In genomic region chr10:7165500-7166177, GRCh38 we compare ENCODE assay signal across 20 cellular contexts.
DNase-seq lines count a peak whose midpoint lies in the region; ATAC-seq and TF ChIP-seq lines count a peak whose summit lies in the region.
"Had no signal": no experiment of that assay in that cellular context is flagged by ENCODE, and none has a peak within 500 bp of the region (broad histone marks: within the 10 kb centered on the region; RNA-seq: fewer than 3 reads in every experiment).

No MANE protein-coding gene starts in this region.

- ATAC-seq in natural killer cell treated with Interleukin-12 subunit alpha and Interleukin-12 subunit beta and Interleukin-15 and Interleukin-18, amount 100 ng/mL, for 72 hours: no peak
- no peak for ATAC-seq in natural killer cell
- ATAC-seq in GM18870 (IDR thresholded peaks at IDR 0.05; ENCODE audit: unreplicated experiment): no peak
- ATAC-seq in GM21367 (IDR thresholded peaks at IDR 0.05; ENCODE audit: unreplicated experiment): no peak
- ATAC-seq: HCT116 had no signal

- no peak for TF ChIP-seq POLR2A in prostate gland (IDR thresholded peaks at IDR 0.05)

- H3K4me1 Mint-ChIP-seq in natural killer cell treated with Interleukin-12 subunit alpha and Interleukin-12 subunit beta and Interleukin-15 and Interleukin-18, amount 100 ng/mL, for 72 hours (ENCODE audit: low read depth in 2 of 2): peaks cover 0 to 14% of the 10 kb centered on the region in 2 donors
- H3K4me1 Mint-ChIP-seq in natural killer cell (peaks cover 0 to 8% of the 10 kb centered on the region in 2 donors), immature natural killer cell (peaks cover 0 to 6% of the 10 kb centered on the region in 2 donors), progenitor cell of endocrine pancreas (ENCODE audit: low read depth) (peaks cover 6% of the 10 kb centered on the region)
- H3K4me1 Mint-ChIP-seq: CD8-positive, alpha-beta memory T cell had no signal

- peaks cover 0 to 6% of the 10 kb centered on the region in 2 donors for H3K36me3 ChIP-seq in prostate gland

- 73% methylated on average over 4 of the region's 4 CpGs for WGBS in prostate gland

- peaks cover 22% of the 10 kb centered on the region for H3K36me3 Mint-ChIP-seq in natural killer cell treated with Interleukin-12 subunit alpha and Interleukin-12 subunit beta and Interleukin-15 and Interleukin-18, amount 100 ng/mL, for 72 hours
- peaks cover 22% of the 10 kb centered on the region for H3K36me3 Mint-ChIP-seq in natural killer cell
- peaks cover 28 to 71% (median 30%) of the 10 kb centered on the region in 3 donors for H3K36me3 Mint-ChIP-seq in immature natural killer cell
- peaks cover 4% of the 10 kb centered on the region for H3K36me3 Mint-ChIP-seq in progenitor cell of endocrine pancreas (ENCODE audit: insufficient read depth)

- H3K27me3 ChIP-seq in prostate gland (replicated peaks; ENCODE audit: insufficient read depth): no peaks in the 10 kb centered on the region
- H3K27me3 ChIP-seq: BE2C had no signal

- no peaks in the 10 kb centered on the region for H3K9me3 ChIP-seq in prostate gland
- H3K9me3 ChIP-seq: BE2C had no signal

- no peak for DNase-seq in natural killer cell treated with Interleukin-12 subunit alpha and Interleukin-12 subunit beta and Interleukin-15 and Interleukin-18, amount 100 ng/mL, for 72 hours (ENCODE audit: low spot score)
- no peak for DNase-seq in natural killer cell
- DNase-seq in immature natural killer cell: no peak
- DNase-seq in progenitor cell of endocrine pancreas (ENCODE audit: low spot score, unreplicated experiment): no peak
- DNase-seq in prostate gland (ENCODE audit: low spot score): no peak
- DNase-seq: ACHN; BE2C; C1 segment of cervical spinal cord; CD4-positive, CD25-positive, alpha-beta regulatory T cell; CD8-positive, alpha-beta memory T cell; COR-L47; GOT3; H7; HFFc6; IMR-90 had no signal

- peak overlapping the region; percentile 26 to 28 for H3K27ac Mint-ChIP-seq in natural killer cell treated with Interleukin-12 subunit alpha and Interleukin-12 subunit beta and Interleukin-15 and Interleukin-18, amount 100 ng/mL, for 72 hours
- peak overlapping the region in 1 of 2 donors; percentile 23 for H3K27ac Mint-ChIP-seq in natural killer cell
- H3K27ac Mint-ChIP-seq in immature natural killer cell: peak overlapping the region in 4 of 6 donors; percentile 28 to 61 (median 50)
- peak overlapping the region; percentile 41 for H3K27ac Mint-ChIP-seq in progenitor cell of endocrine pancreas
- H3K27ac Mint-ChIP-seq: HFFc6 had no signal

- intact Hi-C loops in natural killer cell (cut with micrococcal nuclease): no loop called here
- intact Hi-C loops in prostate gland (cut with DNase I): no loop called here

- TF ChIP-seq CTCF in natural killer cell (IDR thresholded peaks at IDR 0.05): no peak
- TF ChIP-seq CTCF in VCaP (conservative IDR thresholded peaks at IDR 0.05): no peak
- no peak for TF ChIP-seq CTCF in progenitor cell of endocrine pancreas (IDR thresholded peaks at IDR 0.05; ENCODE audit: unreplicated experiment)
- TF ChIP-seq CTCF in prostate gland (IDR thresholded peaks at IDR 0.05): no peak

- no peak overlapping the region for H3K4me3 ChIP-seq in prostate gland

- no peak overlapping the region for H3K4me3 Mint-ChIP-seq in natural killer cell treated with Interleukin-12 subunit alpha and Interleukin-12 subunit beta and Interleukin-15 and Interleukin-18, amount 100 ng/mL, for 72 hours
- H3K4me3 Mint-ChIP-seq in natural killer cell (no peak overlapping the region), immature natural killer cell (no peak overlapping the region), progenitor cell of endocrine pancreas (ENCODE audit: low read depth) (no peak overlapping the region)
- H3K4me3 Mint-ChIP-seq: CD8-positive, alpha-beta memory T cell; HFFc6 had no signal

- no peaks in the 10 kb centered on the region for H3K27me3 Mint-ChIP-seq in natural killer cell treated with Interleukin-12 subunit alpha and Interleukin-12 subunit beta and Interleukin-15 and Interleukin-18, amount 100 ng/mL, for 72 hours
- H3K27me3 Mint-ChIP-seq in natural killer cell (ENCODE audit: low read depth in 2 of 2): no peaks in the 10 kb centered on the region
- peaks cover 2 to 5% (median 2%) of the 10 kb centered on the region in 3 donors for H3K27me3 Mint-ChIP-seq in immature natural killer cell (ENCODE audit: low read depth in 3 of 3)
- H3K27me3 Mint-ChIP-seq in progenitor cell of endocrine pancreas: peaks cover 2% of the 10 kb centered on the region
- H3K27me3 Mint-ChIP-seq: CD4-positive, CD25-positive, alpha-beta regulatory T cell; CD8-positive, alpha-beta memory T cell had no signal

- H3K27ac ChIP-seq in VCaP (peak overlapping the region; percentile 33), prostate gland (no peak overlapping the region)
- H3K27ac ChIP-seq: HL-60 had no signal

- H3K4me1 ChIP-seq in prostate gland (replicated peaks): no peaks in the 10 kb centered on the region
- H3K4me1 ChIP-seq: BE2C had no signal

- H3K9me3 Mint-ChIP-seq in natural killer cell treated with Interleukin-12 subunit alpha and Interleukin-12 subunit beta and Interleukin-15 and Interleukin-18, amount 100 ng/mL, for 72 hours: no peaks in the 10 kb centered on the region
- H3K9me3 Mint-ChIP-seq in natural killer cell: no peaks in the 10 kb centered on the region
- H3K9me3 Mint-ChIP-seq in immature natural killer cell: no peaks in the 10 kb centered on the region
- no peaks in the 10 kb centered on the region for H3K9me3 Mint-ChIP-seq in progenitor cell of endocrine pancreas (ENCODE audit: low read depth)
- H3K9me3 Mint-ChIP-seq: CD4-positive, CD25-positive, alpha-beta regulatory T cell; CD8-positive, alpha-beta memory T cell had no signal
